In genomic region chr10:22437620-22438588, GRCh38 we compare ENCODE assay signal across 8 cellular contexts.
DNase-seq lines count a peak whose midpoint lies in the region; ATAC-seq and TF ChIP-seq lines count a peak whose summit lies in the region.

No MANE protein-coding gene starts in this region.

- intact Hi-C loops in dorsolateral prefrontal cortex (cut with DNase I) (loop anchor here (1.0 to 10.0 kb wide), 14 partner anchors 39 to 627 kb away; partner anchors contain the start of genes BMI1 (in 2 of the 2) and DNAJC1 (in 2 of the 2)), testis (cut with DNase I; ENCODE audit: low total_unique reads) (loop anchor here (10.0 kb wide), 1 partner anchor 93 kb away; the partner anchor contains the start of gene SPAG6)

- no peak for TF ChIP-seq POLR2A in Peyer's patch (IDR thresholded peaks at IDR 0.05)
- no peak for TF ChIP-seq POLR2A in testis (IDR thresholded peaks at IDR 0.05)

- peak overlapping the region; percentile 56 to 84 (median 74) for H3K4me3 ChIP-seq in Peyer's patch
- H3K4me3 ChIP-seq in dorsolateral prefrontal cortex, result peak overlapping the region; percentile 48 to 93 (median 80)
- H3K4me3 ChIP-seq in testis, result peak overlapping the region; percentile 89 to 96

- peak in 3 of 4 experiments; percentile 20 to 56 (median 49) for DNase-seq in activated naive CD4-positive, alpha-beta T cell (lab: John Stamatoyannopoulos, UW)
- no peak for DNase-seq in activated naive CD4-positive, alpha-beta T cell treated with anti-CD3 and anti-CD28 coated beads, Interleukin-2, amount 50 U/mL, for 16 hours
- peak in 1 of 3 donors; percentile 69 for DNase-seq in Peyer's patch
- peak in 3 of 10 donors; percentile 18 to 48 (median 28) for DNase-seq in dorsolateral prefrontal cortex
- peak; percentile 38 for DNase-seq in midbrain (lab: John Stamatoyannopoulos, UW)
- peak; percentile 63 for DNase-seq in testis
- DNase-seq in HT-29 (ENCODE audit: low spot score), result no peak

- H3K4me1 ChIP-seq in Peyer's patch (peaks cover 0 to 12% (median 4%) of the 10 kb centered on the region in 4 donors), testis (peaks cover 11% of the 10 kb centered on the region)

- H3K27me3 ChIP-seq in Peyer's patch (no peaks in the 10 kb centered on the region), dorsolateral prefrontal cortex (no peaks in the 10 kb centered on the region), testis (no peaks in the 10 kb centered on the region)

- H3K9me3 ChIP-seq in Peyer's patch (no peaks in the 10 kb centered on the region), testis (no peaks in the 10 kb centered on the region)

- H3K27ac ChIP-seq in Peyer's patch (peak overlapping the region; percentile 89 to 95 (median 94)), dorsolateral prefrontal cortex (peak overlapping the region; percentile 78 to 99 (median 98)), testis (peak overlapping the region; percentile 97 to 99)

- peak; percentile 24 for ATAC-seq in HG02798 (IDR thresholded peaks at IDR 0.05; ENCODE audit: poor library complexity, unreplicated experiment)

- H3K36me3 ChIP-seq in Peyer's patch (no peaks in the 10 kb centered on the region), testis (ENCODE audit: low read depth, missing control alignments) (no peaks in the 10 kb centered on the region)

- TF ChIP-seq CTCF in Peyer's patch (IDR thresholded peaks at IDR 0.05) (no peak), dorsolateral prefrontal cortex (IDR thresholded peaks at IDR 0.05 in 54 of 56, conservative IDR thresholded peaks at IDR 0.05 in 2 of 56; ENCODE audit: low read depth in 1 of 56, partially characterized antibody in 56 of 56) (peak in 2 of 56 donors; percentile 5 to 16), testis (IDR thresholded peaks at IDR 0.05) (no peak)

- WGBS in testis, 2 donors, result 2% methylated on average over 27 of the region's 27 CpGs

Comparison
In these comparisons a context has a peak if more than half of its experiments do, and no peak if none do; other contexts are left out.
1. DNase-seq: peak in activated naive CD4-positive, alpha-beta T cell (3 of 4), midbrain (single experiment) and testis (single experiment); none in activated naive CD4-positive, alpha-beta T cell treated with anti-CD3 and anti-CD28 coated beads, Interleukin-2, amount 50 U/mL, for 16 hours (single experiment) and HT-29 (single experiment).
2. Peak in every context shown above with its lines, with median percentiles within 50 percentile points of each other: H3K27ac ChIP-seq and H3K4me3 ChIP-seq.